ENCODE assay signal across 8 cellular contexts in genomic region chr3:188309437-188310269, GRCh38.
A peak's percentile ranks its signal among the peaks of the same experiment; 100 is the strongest.
DNase-seq lines count a peak whose midpoint lies in the region; ATAC-seq and TF ChIP-seq lines count a peak whose summit lies in the region.

No MANE protein-coding gene starts in this region.

- ATAC-seq in GM18870 (IDR thresholded peaks at IDR 0.05; ENCODE audit: unreplicated experiment), result peak; percentile 99
- ATAC-seq in HG02852 (IDR thresholded peaks at IDR 0.05; ENCODE audit: unreplicated experiment), result peak; percentile 95
- no peak for ATAC-seq in T-helper 17 cell
- no peak for ATAC-seq in gastrocnemius medialis

- TF ChIP-seq CTCF in gastrocnemius medialis (IDR thresholded peaks at IDR 0.05 in 4 of 5, conservative IDR thresholded peaks at IDR 0.05 in 1 of 5), result no peak

- peaks cover 18% of the 10 kb centered on the region for H3K4me1 Mint-ChIP-seq in T-helper 17 cell

- no peak for TF ChIP-seq POLR2A in gastrocnemius medialis (IDR thresholded peaks at IDR 0.05)

- H3K36me3 Mint-ChIP-seq in T-helper 17 cell (ENCODE audit: low read depth), result peaks cover 4% of the 10 kb centered on the region

- H3K4me1 ChIP-seq in BLaER1 (peaks cover 8% of the 10 kb centered on the region; the same call in 1 of the 2 replicates), gastrocnemius medialis (peaks cover 0 to 7% of the 10 kb centered on the region in 2 donors)

- peaks cover 6% of the 10 kb centered on the region; the same call in 1 of the 2 replicates for H3K36me3 ChIP-seq in BLaER1
- no peaks in the 10 kb centered on the region for H3K36me3 ChIP-seq in gastrocnemius medialis

- no peaks in the 10 kb centered on the region for H4K20me1 ChIP-seq in BLaER1

- H3K4me3 Mint-ChIP-seq in T-helper 17 cell, result peak overlapping the region; percentile 77

- H3K27ac ChIP-seq in BLaER1 (no peak overlapping the region), caudate nucleus (ENCODE audit: low read depth, low read length) (no peak overlapping the region), gastrocnemius medialis (no peak overlapping the region)

- intact Hi-C loops in gastrocnemius medialis (cut with DNase I; ENCODE audit: low total_unique reads), result no loop called here

- H3K4me3 ChIP-seq in BLaER1 (no peak overlapping the region), gastrocnemius medialis (no peak overlapping the region)

- no peak overlapping the region for H3K27ac Mint-ChIP-seq in T-helper 17 cell

- in situ Hi-C loops in gastrocnemius medialis (cut with MboI; ENCODE audit: low sequenced_read_pairs in 4 of 4), result no loop called here

- peak overlapping the region; percentile 12; the same call in 1 of the 2 replicates for H3K4me2 ChIP-seq in BLaER1

- H3K9me3 ChIP-seq in BLaER1 (peaks cover 4% of the 10 kb centered on the region; the same call in 1 of the 2 replicates), T-helper 17 cell (ENCODE audit: control insufficient read depth, low read length, poor library complexity, severe bottlenecking) (no peaks in the 10 kb centered on the region), gastrocnemius medialis (no peaks in the 10 kb centered on the region)

- DNase-seq in T-helper 17 cell, result no peak
- DNase-seq in NCI-H2081 (lab: John Stamatoyannopoulos, UW), result no peak
- no peak for DNase-seq in caudate nucleus (lab: John Stamatoyannopoulos, UW)
- DNase-seq in NCI-H1092 treated with DMSO at 0.1 percent for 48 hours (lab: John Stamatoyannopoulos, UW), result no peak
- no peak for DNase-seq in gastrocnemius medialis

- H3K9ac ChIP-seq in BLaER1, result no peak overlapping the region

- no peaks in the 10 kb centered on the region for H3K27me3 Mint-ChIP-seq in T-helper 17 cell

- no peaks in the 10 kb centered on the region for H3K27me3 ChIP-seq in BLaER1
- H3K27me3 ChIP-seq in gastrocnemius medialis, result no peaks in the 10 kb centered on the region

Comparison
In these comparisons a context has a peak if more than half of its experiments do, and no peak if none do; other contexts are left out.
1. ATAC-seq: peak in GM18870 (single experiment) and HG02852 (single experiment); none in T-helper 17 cell (single experiment) and gastrocnemius medialis (0 of 2).